1 cellular context compared by ENCODE assay signal in genomic region chr4:38424171-38424871, GRCh38.
TF ChIP-seq lines count a peak whose summit lies in the region.

No MANE protein-coding gene starts in this region.

TF ChIP-seq in GM23338, 12 proteins besides CTCF, POLR2A, EP300 and RAD21 (continued from another document):
- TF ChIP-seq ZNF462 (CRISPR knock-in tag; IDR thresholded peaks at IDR 0.05), result 0 out of 2 replicates have a peak, but pooled peaks have one; percentile 2
- TF ChIP-seq ZNF114 (CRISPR knock-in tag; IDR thresholded peaks at IDR 0.05), result no peak
